1 cellular context compared by ENCODE assay signal in the genomic region with DNA sequence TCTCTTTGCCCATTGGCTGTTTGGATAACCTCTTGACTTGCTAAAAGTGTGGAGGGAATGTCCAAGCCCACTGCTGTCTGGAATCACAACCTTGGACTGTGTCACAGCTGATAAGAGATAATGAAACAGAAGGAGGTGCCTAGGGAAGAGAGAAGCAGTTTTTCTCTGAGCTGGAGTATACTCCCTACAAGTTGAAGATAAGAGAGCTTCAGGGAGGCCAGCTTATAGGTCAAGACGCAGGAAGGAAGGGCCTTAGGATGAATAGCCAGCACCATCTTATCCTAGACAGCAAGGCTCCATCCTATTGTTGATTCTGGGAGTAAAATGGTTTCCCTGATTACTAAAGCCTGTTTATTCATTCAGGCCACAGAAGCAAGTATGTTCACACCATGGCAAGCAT.
TF ChIP-seq lines count a peak whose summit lies in the region.

No MANE protein-coding gene starts in this region.

TF ChIP-seq in H1, 55 proteins besides CTCF, POLR2A, EP300 and RAD21 (continued from another document):
- TF ChIP-seq POU5F1 (IDR thresholded peaks at IDR 0.05; ENCODE audit: low read depth, low read length), result no peak
- no peak for TF ChIP-seq BCL11A (IDR thresholded peaks at IDR 0.05; ENCODE audit: low read depth in 2 of 2, low read length in 2 of 2)
- TF ChIP-seq, protein P1, sequence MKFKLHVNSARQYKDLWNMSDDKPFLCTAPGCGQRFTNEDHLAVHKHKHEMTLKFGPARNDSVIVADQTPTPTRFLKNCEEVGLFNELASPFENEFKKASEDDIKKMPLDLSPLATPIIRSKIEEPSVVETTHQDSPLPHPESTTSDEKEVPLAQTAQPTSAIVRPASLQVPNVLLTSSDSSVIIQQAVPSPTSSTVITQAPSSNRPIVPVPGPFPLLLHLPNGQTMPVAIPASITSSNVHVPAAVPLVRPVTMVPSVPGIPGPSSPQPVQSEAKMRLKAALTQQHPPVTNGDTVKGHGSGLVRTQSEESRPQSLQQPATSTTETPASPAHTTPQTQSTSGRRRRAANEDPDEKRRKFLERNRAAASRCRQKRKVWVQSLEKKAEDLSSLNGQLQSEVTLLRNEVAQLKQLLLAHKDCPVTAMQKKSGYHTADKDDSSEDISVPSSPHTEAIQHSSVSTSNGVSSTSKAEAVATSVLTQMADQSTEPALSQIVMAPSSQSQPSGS (IDR thresholded peaks at IDR 0.05; ENCODE audit: low read length), result no peak
- no peak for TF ChIP-seq KDM5A (IDR thresholded peaks at IDR 0.05; ENCODE audit: low read length)
- TF ChIP-seq, protein P2, sequence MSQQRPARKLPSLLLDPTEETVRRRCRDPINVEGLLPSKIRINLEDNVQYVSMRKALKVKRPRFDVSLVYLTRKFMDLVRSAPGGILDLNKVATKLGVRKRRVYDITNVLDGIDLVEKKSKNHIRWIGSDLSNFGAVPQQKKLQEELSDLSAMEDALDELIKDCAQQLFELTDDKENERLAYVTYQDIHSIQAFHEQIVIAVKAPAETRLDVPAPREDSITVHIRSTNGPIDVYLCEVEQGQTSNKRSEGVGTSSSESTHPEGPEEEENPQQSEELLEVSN (IDR thresholded peaks at IDR 0.05), result no peak
- TF ChIP-seq SP4 (IDR thresholded peaks at IDR 0.05; ENCODE audit: low read length), result no peak
- no peak for TF ChIP-seq BRCA1 (IDR thresholded peaks at IDR 0.05; ENCODE audit: low read depth, low read length)
- no peak for TF ChIP-seq EZH2 (IDR thresholded peaks at IDR 0.05; ENCODE audit: low read depth, low read length, severe bottlenecking)
- TF ChIP-seq SIN3A (conservative IDR thresholded peaks at IDR 0.05 in 1 of 2, IDR thresholded peaks at IDR 0.05 in 1 of 2; ENCODE audit: low read depth in 1 of 2, low read length in 2 of 2), result no peak
